27 cellular contexts compared by ENCODE assay signal in the genomic region with DNA sequence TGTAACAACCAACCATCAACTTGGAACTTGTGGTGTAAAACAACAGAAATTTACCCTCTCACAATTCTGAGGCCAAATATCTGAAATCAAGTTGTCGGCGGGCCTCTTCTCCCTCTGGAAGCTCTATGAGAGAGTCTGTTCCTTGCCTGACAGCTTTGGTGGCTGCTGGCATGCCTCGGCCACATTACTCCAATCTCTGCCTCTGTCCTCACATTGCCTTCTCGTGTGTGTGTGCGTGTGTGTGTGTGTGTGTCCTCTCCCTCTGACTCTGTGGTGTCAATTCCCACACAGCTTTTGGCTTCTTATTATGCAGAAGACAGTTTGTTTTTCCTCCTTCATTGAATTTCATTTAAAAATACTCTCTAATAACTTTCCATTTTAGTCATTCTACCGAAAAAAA.
"Had no signal": no experiment of that assay in that cellular context is flagged by ENCODE, and none has a peak within 500 bp of the region (broad histone marks: within the 10 kb centered on the region; RNA-seq: fewer than 3 reads in every experiment).

No MANE protein-coding gene starts in this region.

- H2AFZ ChIP-seq: neural progenitor cell had no signal

- DNase-seq: head of caudate nucleus; hippocampal formation; immature natural killer cell; islet precursor cell; lower lobe of right lung; mammary epithelial cell; mesenchymal stem cell; naive B cell; natural killer cell; nephron progenitor cell; ovary; retina; small intestine; spleen; stimulated activated CD4-positive, alpha-beta T cell treated with anti-CD3 and anti-CD28 coated beads, Interleukin-4, amount 100 ng/mL, for 24 hours; stimulated activated naive CD4-positive, alpha-beta T cell; tibial artery; trophoblast cell; upper lobe of right lung had no signal

- H3K9me3 ChIP-seq: lower lobe of right lung, neutrophil, ovary, suprapubic skin, thoracic aorta, tibial artery, upper lobe of right lung had no signal

- H3K27ac ChIP-seq: lower lobe of right lung, neural progenitor cell, neutrophil, ovary, spleen, suprapubic skin, thoracic aorta, tibial artery, upper lobe of right lung had no signal

- ATAC-seq: left lobe of liver; lower lobe of right lung; natural killer cell; right cardiac atrium; sciatic nerve; stimulated activated effector memory CD8-positive, alpha-beta T cell treated with anti-CD3 and anti-CD28 coated beads, Interleukin-12 subunit alpha, Interleukin-12 subunit beta, amount 100 ng/mL, for 72 hours; upper lobe of right lung had no signal

- H3K4me2 ChIP-seq: neural progenitor cell had no signal

- H3K4me1 ChIP-seq: lower lobe of right lung, spleen, suprapubic skin, tibial artery, upper lobe of right lung had no signal

- H3K27me3 ChIP-seq: neural progenitor cell, neutrophil, ovary, spleen, suprapubic skin, tibial artery, upper lobe of right lung had no signal

- H3K9ac ChIP-seq: neural progenitor cell had no signal

- H3K36me3 ChIP-seq: lower lobe of right lung, neural progenitor cell, neutrophil, ovary, spleen, suprapubic skin, thoracic aorta, tibial artery, upper lobe of right lung had no signal

- H3K4me3 ChIP-seq: lower lobe of right lung, neural progenitor cell, ovary, spleen, suprapubic skin, thoracic aorta, tibial artery, upper lobe of right lung had no signal
